ENCODE assay signal across 1 cellular context in genomic region chr22:40044870-40045834, GRCh38.
TF ChIP-seq lines count a peak whose summit lies in the region.

No MANE protein-coding gene starts in this region.

TF ChIP-seq in HepG2, 621 proteins besides CTCF, POLR2A, EP300 and RAD21 (continued from another document and continues in another):
- TF ChIP-seq IRF1 (CRISPR knock-in tag; IDR thresholded peaks at IDR 0.05; ENCODE audit: low read depth), result no peak
- no peak for TF ChIP-seq ZNF562 (CRISPR knock-in tag; IDR thresholded peaks at IDR 0.05; ENCODE audit: borderline replicate concordance)
- TF ChIP-seq ZKSCAN1 (IDR thresholded peaks at IDR 0.05; ENCODE audit: low read length), result no peak
- TF ChIP-seq HNF4A (CRISPR knock-in tag; IDR thresholded peaks at IDR 0.05), result no peak
- TF ChIP-seq NAIF1 (CRISPR knock-in tag; IDR thresholded peaks at IDR 0.05; ENCODE audit: borderline replicate concordance), result no peak; the same call in 1 of the 2 replicates
- TF ChIP-seq ZNF740 (CRISPR knock-in tag; IDR thresholded peaks at IDR 0.05), result no peak
- no peak for TF ChIP-seq ZNF512 (CRISPR knock-in tag; IDR thresholded peaks at IDR 0.05)
- no peak for TF ChIP-seq FUBP1 (CRISPR knock-in tag; IDR thresholded peaks at IDR 0.05; ENCODE audit: borderline replicate concordance)
- no peak for TF ChIP-seq ZBTB34 (CRISPR knock-in tag; IDR thresholded peaks at IDR 0.05)
- no peak for TF ChIP-seq ZNF609 (CRISPR knock-in tag; IDR thresholded peaks at IDR 0.05; ENCODE audit: borderline replicate concordance)
- TF ChIP-seq ZNF570 (CRISPR knock-in tag; IDR thresholded peaks at IDR 0.05; ENCODE audit: borderline replicate concordance), result no peak
- no peak for TF ChIP-seq NFATC3 (CRISPR knock-in tag; IDR thresholded peaks at IDR 0.05)
- no peak for TF ChIP-seq KAT8 (CRISPR knock-in tag; IDR thresholded peaks at IDR 0.05)
- no peak for TF ChIP-seq RAD51 (IDR thresholded peaks at IDR 0.05; ENCODE audit: borderline replicate concordance)
- peak; percentile 30; the same call in 1 of the 2 replicates for TF ChIP-seq THRA (CRISPR knock-in tag; IDR thresholded peaks at IDR 0.05; ENCODE audit: borderline replicate concordance)
- TF ChIP-seq ZNF816 (CRISPR knock-in tag; IDR thresholded peaks at IDR 0.05; ENCODE audit: borderline replicate concordance), result 0 out of 2 replicates have a peak, but pooled peaks have one; percentile 20
- TF ChIP-seq ZNF761 (CRISPR knock-in tag; conservative IDR thresholded peaks at IDR 0.05), result no peak
- no peak; the same call in 1 of the 2 replicates for TF ChIP-seq ZNF674 (CRISPR knock-in tag; IDR thresholded peaks at IDR 0.05; ENCODE audit: low read depth)
- TF ChIP-seq NFKB2 (CRISPR knock-in tag; IDR thresholded peaks at IDR 0.05; ENCODE audit: borderline replicate concordance), result no peak; the same call in 1 of the 2 replicates
- no peak for TF ChIP-seq ZNF350 (CRISPR knock-in tag; IDR thresholded peaks at IDR 0.05; ENCODE audit: borderline replicate concordance, low read depth)
- TF ChIP-seq THAP11 (CRISPR knock-in tag; IDR thresholded peaks at IDR 0.05), result peak; percentile 24; the same call in 1 of the 2 replicates
- TF ChIP-seq IKZF4 (CRISPR knock-in tag; IDR thresholded peaks at IDR 0.05; ENCODE audit: borderline replicate concordance, low read depth, not compliant biosample characterization), result no peak
- TF ChIP-seq ZNF776 (CRISPR knock-in tag; IDR thresholded peaks at IDR 0.05), result no peak
- no peak for TF ChIP-seq SRF (IDR thresholded peaks at IDR 0.05; ENCODE audit: low read depth, low read length)
- TF ChIP-seq ZBTB8A (CRISPR knock-in tag; IDR thresholded peaks at IDR 0.05; ENCODE audit: borderline replicate concordance, low read depth), result no peak
- TF ChIP-seq ZNF430 (CRISPR knock-in tag; IDR thresholded peaks at IDR 0.05), result peak; percentile 65
- TF ChIP-seq ZGPAT (CRISPR knock-in tag; IDR thresholded peaks at IDR 0.05), result 0 out of 2 replicates have a peak, but pooled peaks have one; percentile 21
- TF ChIP-seq ZBTB39 (CRISPR knock-in tag; IDR thresholded peaks at IDR 0.05), result no peak
- TF ChIP-seq GFI1 (CRISPR knock-in tag; IDR thresholded peaks at IDR 0.05; ENCODE audit: borderline replicate concordance), result peak; percentile 59; the same call in 1 of the 2 replicates
- TF ChIP-seq ZNF503 (CRISPR knock-in tag; IDR thresholded peaks at IDR 0.05), result no peak
- TF ChIP-seq PBX3 (CRISPR knock-in tag; IDR thresholded peaks at IDR 0.05; ENCODE audit: borderline replicate concordance), result no peak
- TF ChIP-seq PAWR (CRISPR knock-in tag; IDR thresholded peaks at IDR 0.05; ENCODE audit: borderline replicate concordance), result no peak
- TF ChIP-seq ZKSCAN5 (CRISPR knock-in tag; IDR thresholded peaks at IDR 0.05), result no peak
- TF ChIP-seq IRF9 (CRISPR knock-in tag; IDR thresholded peaks at IDR 0.05; ENCODE audit: borderline replicate concordance), result no peak
- TF ChIP-seq ZNF768 (CRISPR knock-in tag; IDR thresholded peaks at IDR 0.05), result peak; percentile 63; the same call in 1 of the 2 replicates
- 0 out of 2 replicates have a peak, but pooled peaks have one; percentile 81 for TF ChIP-seq DNMT1 (CRISPR knock-in tag; IDR thresholded peaks at IDR 0.05)
- TF ChIP-seq ZBTB7A (CRISPR knock-in tag; IDR thresholded peaks at IDR 0.05), result peak; percentile 39; the same call in 1 of the 2 replicates
- TF ChIP-seq BHLHE40 (IDR thresholded peaks at IDR 0.05; ENCODE audit: low read length), result peak; percentile 27; the same call in 1 of the 2 replicates
